In genomic region chr10:132889556-132889955, GRCh38 we compare ENCODE assay signal across 17 cellular contexts. TPM values are rescaled to one million over a fixed set of nuclear protein-coding genes. Genes with fewer than 3 reads are reported as not detected.
"Had no signal": no experiment of that assay in that cellular context is flagged by ENCODE, and none has a peak within 500 bp of the region (broad histone marks: within the 10 kb centered on the region; RNA-seq: fewer than 3 reads in every experiment).

No MANE protein-coding gene starts in this region.

- H3K36me3 ChIP-seq: brain microvascular endothelial cell had no signal

- H3K36me3 Mint-ChIP-seq: naive thymus-derived CD8-positive, alpha-beta T cell had no signal

- H3K9me3 Mint-ChIP-seq: activated naive CD4-positive, alpha-beta T cell treated with anti-CD3 and anti-CD28 coated beads for 36 hours; activated naive CD8-positive, alpha-beta T cell treated with anti-CD3 and anti-CD28 coated beads, Interleukin-2, amount 50 U/mL, for 24 hours; central memory CD8-positive, alpha-beta T cell; naive thymus-derived CD8-positive, alpha-beta T cell had no signal

- H3K4me3 Mint-ChIP-seq: activated naive CD4-positive, alpha-beta T cell treated with anti-CD3 and anti-CD28 coated beads for 36 hours; activated naive CD8-positive, alpha-beta T cell treated with anti-CD3 and anti-CD28 coated beads, Interleukin-2, amount 50 U/mL, for 24 hours; central memory CD8-positive, alpha-beta T cell; naive thymus-derived CD8-positive, alpha-beta T cell had no signal

- H3K27ac ChIP-seq: brain microvascular endothelial cell, coronary artery, VCaP had no signal

- H3K4me1 Mint-ChIP-seq: activated naive CD8-positive, alpha-beta T cell treated with anti-CD3 and anti-CD28 coated beads, Interleukin-2, amount 50 U/mL, for 24 hours had no signal

- DNase-seq: activated CD4-positive, alpha-beta T cell treated with anti-CD3 and anti-CD28 coated beads, Interleukin-2, amount 50 U/mL, for 4 hours; activated naive CD4-positive, alpha-beta T cell treated with anti-CD3 and anti-CD28 coated beads for 36 hours; activated naive CD8-positive, alpha-beta T cell treated with anti-CD3 and anti-CD28 coated beads, Interleukin-2, amount 50 U/mL, for 24 hours; anterior cingulate cortex; brain microvascular endothelial cell; foreskin melanocyte; hypothalamus; naive thymus-derived CD8-positive, alpha-beta T cell; stimulated activated naive CD8-positive, alpha-beta T cell treated with anti-CD3 and anti-CD28 coated beads, Interleukin-15, Interleukin-2, amounts not matched to agents 100 U/mL and 50 U/mL, for 24 hours; T-helper 2 cell; trophoblast cell had no signal

- H3K4me3 ChIP-seq: coronary artery had no signal

- H3K27ac Mint-ChIP-seq: activated naive CD4-positive, alpha-beta T cell treated with anti-CD3 and anti-CD28 coated beads for 36 hours; activated naive CD8-positive, alpha-beta T cell treated with anti-CD3 and anti-CD28 coated beads, Interleukin-2, amount 50 U/mL, for 24 hours; naive thymus-derived CD8-positive, alpha-beta T cell had no signal

- ATAC-seq: activated naive CD8-positive, alpha-beta T cell treated with anti-CD3 and anti-CD28 coated beads, Interleukin-2, amount 50 U/mL, for 24 hours; left lobe of liver; naive thymus-derived CD8-positive, alpha-beta T cell; stimulated activated naive CD8-positive, alpha-beta T cell treated with anti-CD3 and anti-CD28 coated beads, Interleukin-15, Interleukin-2, amounts not matched to agents 100 U/mL and 50 U/mL, for 24 hours had no signal

RNA-seq across cellular contexts. Expression of gene CFAP46, which starts 52.8 kb away (rescaled TPM):
- total RNA-seq: activated naive CD4-positive, alpha-beta T cell treated with anti-CD3 and anti-CD28 coated beads for 36 hours; naive thymus-derived CD8-positive, alpha-beta T cell; SK-MEL-5; skeletal muscle tissue had no signal
